In genomic region chr4:6916587-6917444, GRCh38 we compare ENCODE assay signal across 8 cellular contexts. TPM values are rescaled to one million over a fixed set of nuclear protein-coding genes. Genes with fewer than 3 reads are reported as not detected.
DNase-seq lines count a peak whose midpoint lies in the region; TF ChIP-seq lines count a peak whose summit lies in the region.

No MANE protein-coding gene starts in this region.

- peak overlapping the region; percentile 49 for H3K27ac Mint-ChIP-seq in glutamatergic neuron (ENCODE audit: unreplicated experiment)

- peaks cover under 1% of the 10 kb centered on the region for H3K9me3 Mint-ChIP-seq in glutamatergic neuron (ENCODE audit: unreplicated experiment)

- DNase-seq in D341Med (ENCODE audit: low spot score) (peak; percentile 41), NCI-H69 (lab: John Stamatoyannopoulos, UW) (peak; percentile 61), glutamatergic neuron (no peak), GM10266 (ENCODE audit: extremely low spot score) (no peak), dedifferentiated amniotic fluid mesenchymal stem cell (ENCODE audit: extremely low spot score) (no peak), NCI-H446 (lab: John Stamatoyannopoulos, UW) (no peak)
- DNase-seq in activated T-cell treated with anti-CD3 and anti-CD28 coated beads, Interleukin-2, amount 50 U/mL, for 48 hours: peak; percentile 65 to 70
- DNase-seq in stimulated activated CD4-positive, alpha-beta T cell treated with anti-CD3 and anti-CD28 coated beads, Interleukin-1b, Interleukin-23, amount 100 ng/mL, for 48 hours: peak; percentile 64

- TF ChIP-seq CTCF in glutamatergic neuron (IDR thresholded peaks at IDR 0.05; ENCODE audit: partially characterized antibody, unreplicated experiment): no peak
- TF ChIP-seq CTCF in GM10266 (IDR thresholded peaks at IDR 0.05; ENCODE audit: control insufficient read depth, insufficient read depth, low read depth, missing control alignments): no peak

- no peaks in the 10 kb centered on the region for H3K36me3 Mint-ChIP-seq in glutamatergic neuron (ENCODE audit: unreplicated experiment)

- H3K4me1 Mint-ChIP-seq in glutamatergic neuron (ENCODE audit: low read depth, unreplicated experiment): peaks cover 16% of the 10 kb centered on the region

- no peaks in the 10 kb centered on the region for H3K27me3 Mint-ChIP-seq in glutamatergic neuron (ENCODE audit: unreplicated experiment)

- no peak overlapping the region for H3K4me3 Mint-ChIP-seq in glutamatergic neuron (ENCODE audit: unreplicated experiment)

RNA-seq across cellular contexts. Expression of gene TBC1D14, which starts 7.2 kb away (rescaled TPM):
- 82.2 TPM for total RNA-seq in glutamatergic neuron (ENCODE audit: unreplicated experiment)

Comparison
In these comparisons a context has a peak if more than half of its experiments do, and no peak if none do; other contexts are left out.
1. DNase-seq: peak in D341Med (single experiment), NCI-H69 (single experiment), activated T-cell treated with anti-CD3 and anti-CD28 coated beads, Interleukin-2, amount 50 U/mL, for 48 hours (2 of 2) and stimulated activated CD4-positive, alpha-beta T cell treated with anti-CD3 and anti-CD28 coated beads, Interleukin-1b, Interleukin-23, amount 100 ng/mL, for 48 hours (single experiment); none in glutamatergic neuron (single experiment), GM10266 (single experiment), dedifferentiated amniotic fluid mesenchymal stem cell (single experiment) and NCI-H446 (0 of 2).